In the genomic region with DNA sequence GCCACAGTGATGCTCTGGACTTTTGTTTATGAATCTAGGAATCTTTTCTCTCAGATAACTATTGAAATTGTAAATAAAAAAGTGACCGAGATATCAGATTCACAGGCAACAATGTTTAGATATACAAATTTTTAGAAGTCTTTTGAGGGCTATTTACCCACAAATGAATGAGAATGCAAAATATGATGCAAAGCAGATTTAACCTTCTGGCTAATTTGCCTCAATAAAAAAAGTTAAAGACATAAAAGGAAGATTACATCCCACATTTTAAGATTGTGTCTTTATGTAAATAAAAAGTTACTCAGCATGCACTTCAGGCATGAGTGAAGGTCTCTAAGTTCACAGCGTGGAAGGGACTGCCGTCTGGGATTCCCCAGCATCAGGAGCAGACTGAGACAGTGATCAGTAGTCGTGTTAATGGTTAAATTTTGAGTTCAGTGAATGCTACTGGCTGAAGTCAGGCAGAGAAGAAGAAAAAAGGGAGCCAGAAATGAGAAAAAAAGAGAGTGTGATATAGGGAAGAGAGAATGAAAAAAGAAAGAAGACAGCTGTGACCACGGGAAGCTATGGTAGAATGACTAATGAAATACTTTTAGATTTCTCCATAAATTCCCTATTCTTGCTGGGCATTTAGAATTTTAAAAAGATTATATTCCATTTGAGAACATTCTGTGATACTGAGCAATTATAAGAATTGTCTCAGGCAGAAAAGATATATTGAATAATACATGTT, we compare ENCODE assay signal across 11 cellular contexts.
A peak's percentile ranks its signal among the peaks of the same experiment; 100 is the strongest.
DNase-seq lines count a peak whose midpoint lies in the region; ATAC-seq lines count a peak whose summit lies in the region.
"Had no signal": no experiment of that assay in that cellular context is flagged by ENCODE, and none has a peak within 500 bp of the region (broad histone marks: within the 10 kb centered on the region; RNA-seq: fewer than 3 reads in every experiment).

No MANE protein-coding gene starts in this region.

- no peaks in the 10 kb centered on the region for H3K36me3 ChIP-seq in Karpas-422 (ENCODE audit: insufficient read depth, low read length)

- H2AFZ ChIP-seq in Karpas-422 (ENCODE audit: low read length): peak overlapping the region; percentile 71; the same call in 1 of the 2 replicates

- peak overlapping the region; percentile 52 for H3K4me2 ChIP-seq in Karpas-422 (ENCODE audit: low read depth, low read length, poor library complexity, severe bottlenecking)

- H3K4me1 ChIP-seq in Karpas-422 (ENCODE audit: low read length): peaks cover 9% of the 10 kb centered on the region

- H3K9me3 ChIP-seq in Karpas-422 (ENCODE audit: low read length): no peaks in the 10 kb centered on the region

- intact Hi-C loops in posterior cingulate gyrus (cut with DNase I): no loop called here

- DNase-seq in Karpas-422 (no peak), glomerular visceral epithelial cell (ENCODE audit: extremely low spot score) (peak; percentile 26), posterior cingulate gyrus (no peak), NCI-H1694 (lab: John Stamatoyannopoulos, UW) (no peak), hepatic stellate cell (ENCODE audit: low spot score) (no peak)
- no peak for DNase-seq in activated effector memory CD4-positive, alpha-beta T cell treated with anti-CD3 and anti-CD28 coated beads, Interleukin-2, amount 50 U/mL, for 16 hours
- DNase-seq: foreskin melanocyte; stimulated activated CD8-positive, alpha-beta memory T cell treated with anti-CD3 and anti-CD28 coated beads, Interleukin-4, amount 100 ng/mL, for 48 hours; T-helper 17 cell had no signal

- H3K27ac ChIP-seq in Karpas-422 (ENCODE audit: low read length): no peak overlapping the region

- H3K79me2 ChIP-seq in Karpas-422 (ENCODE audit: low read length): no peaks in the 10 kb centered on the region

- H3K4me3 ChIP-seq in Karpas-422 (ENCODE audit: low read length): no peak overlapping the region

- H3K9ac ChIP-seq in Karpas-422 (ENCODE audit: low read length): 0 out of 2 replicates have a peak overlapping the region, but pooled peaks have one; percentile 21

- peak; percentile 81 for ATAC-seq in GM18511 (IDR thresholded peaks at IDR 0.05; ENCODE audit: unreplicated experiment)
- ATAC-seq in HG02571 (IDR thresholded peaks at IDR 0.05; ENCODE audit: unreplicated experiment): peak; percentile 68
- ATAC-seq: T-helper 17 cell had no signal

- no peaks in the 10 kb centered on the region for H3K27me3 ChIP-seq in Karpas-422 (ENCODE audit: low read length)

- no peaks in the 10 kb centered on the region for H4K20me1 ChIP-seq in Karpas-422 (ENCODE audit: insufficient read depth, low read depth, low read length)

- no peaks in the 10 kb centered on the region for H3K9me2 ChIP-seq in Karpas-422 (replicated peaks; ENCODE audit: insufficient read depth, low read length)
